In the genomic region with DNA sequence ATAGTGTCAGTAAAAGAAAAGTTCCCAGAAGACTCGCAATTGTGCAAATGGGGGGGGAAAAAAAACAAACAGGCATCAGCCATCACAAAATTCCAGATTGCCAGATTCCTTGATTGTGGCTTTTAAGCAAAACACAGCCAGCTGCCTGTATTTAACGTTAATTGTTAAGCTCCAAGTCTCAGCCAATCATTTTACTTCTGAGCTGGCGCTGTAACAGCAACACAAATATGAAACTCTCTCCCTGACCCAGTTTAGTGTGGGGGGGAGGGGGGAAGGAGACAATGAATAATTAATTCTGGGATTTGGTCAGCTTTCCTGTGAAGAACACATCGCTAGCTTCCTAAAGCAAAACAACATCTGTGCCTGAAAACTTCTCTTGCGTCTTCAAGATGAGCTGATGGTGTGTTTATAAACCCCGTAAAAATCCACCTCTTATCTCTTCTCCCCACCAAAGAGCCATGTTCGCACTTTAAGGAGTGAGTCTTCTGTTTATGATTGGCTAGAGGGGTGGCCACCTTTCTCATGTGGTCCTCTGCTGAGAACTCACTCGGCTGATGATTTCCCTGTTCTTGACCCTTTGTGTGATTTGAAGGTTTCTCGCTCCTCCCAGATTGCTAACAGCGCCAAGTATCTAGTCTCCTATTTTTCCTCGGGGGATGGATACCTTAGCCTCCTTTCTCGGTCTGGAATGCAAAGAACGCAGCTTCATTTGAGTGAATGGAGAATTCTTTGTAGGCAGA, we compare ENCODE assay signal across 8 cellular contexts.
DNase-seq lines count a peak whose midpoint lies in the region; ATAC-seq and TF ChIP-seq lines count a peak whose summit lies in the region.

No MANE protein-coding gene starts in this region.

- H3K4me1 ChIP-seq in NT2/D1 (ENCODE audit: insufficient read depth, insufficient read length) (no peaks in the 10 kb centered on the region), neuron (ENCODE audit: insufficient read depth, low read length) (peaks cover 6% of the 10 kb centered on the region)

- ATAC-seq in HG02852 (IDR thresholded peaks at IDR 0.05; ENCODE audit: unreplicated experiment), result no peak

- DNase-seq in DMS153 (lab: John Stamatoyannopoulos, UW) (peak; percentile 41), NT2/D1 (ENCODE audit: low read depth, low spot score) (peak; percentile 71), fibroblast of mammary gland (ENCODE audit: low read depth) (peak; percentile 24), KG1 (lab: John Stamatoyannopoulos, UW) (no peak), SIG-M5 (lab: John Stamatoyannopoulos, UW) (no peak)
- DNase-seq in effector CD4-positive, alpha-beta T cell, result no peak

- TF ChIP-seq CTCF in fibroblast of mammary gland (conservative IDR thresholded peaks at IDR 0.05; ENCODE audit: control insufficient read depth, insufficient read depth, low read depth, low read length), result no peak

- H3K27me3 ChIP-seq in NT2/D1 (ENCODE audit: insufficient read depth, insufficient read length) (no peaks in the 10 kb centered on the region), neuron (ENCODE audit: insufficient read depth, low read length) (peaks cover 3% of the 10 kb centered on the region)

- peak overlapping the region; percentile 41 for H2AFZ ChIP-seq in neuron (ENCODE audit: low read depth, low read length)

- no peaks in the 10 kb centered on the region for H3K36me3 ChIP-seq in NT2/D1 (ENCODE audit: insufficient read depth, insufficient read length, low read length)
- no peaks in the 10 kb centered on the region for H3K36me3 ChIP-seq in neuron (ENCODE audit: insufficient read depth, low read length)

- peak overlapping the region; percentile 62 for H3K9ac ChIP-seq in NT2/D1 (ENCODE audit: insufficient read length, low read depth)

- H3K4me3 ChIP-seq in NT2/D1 (ENCODE audit: insufficient read length, low read depth) (peak overlapping the region; percentile 31), fibroblast of mammary gland (ENCODE audit: control insufficient read depth, low read depth, low read length) (peak overlapping the region; percentile 25), neuron (ENCODE audit: low read length) (no peak overlapping the region)

- H3K9me3 ChIP-seq in NT2/D1 (ENCODE audit: insufficient read depth, low read length), result no peaks in the 10 kb centered on the region
- H3K9me3 ChIP-seq in neuron (ENCODE audit: low read length), result no peaks in the 10 kb centered on the region

Comparison
In these comparisons a context has a peak if more than half of its experiments do, and no peak if none do; other contexts are left out.
1. DNase-seq: peak in DMS153 (single experiment), NT2/D1 (single experiment) and fibroblast of mammary gland (single experiment); none in effector CD4-positive, alpha-beta T cell (single experiment), KG1 (single experiment) and SIG-M5 (single experiment).